In the genomic region with DNA sequence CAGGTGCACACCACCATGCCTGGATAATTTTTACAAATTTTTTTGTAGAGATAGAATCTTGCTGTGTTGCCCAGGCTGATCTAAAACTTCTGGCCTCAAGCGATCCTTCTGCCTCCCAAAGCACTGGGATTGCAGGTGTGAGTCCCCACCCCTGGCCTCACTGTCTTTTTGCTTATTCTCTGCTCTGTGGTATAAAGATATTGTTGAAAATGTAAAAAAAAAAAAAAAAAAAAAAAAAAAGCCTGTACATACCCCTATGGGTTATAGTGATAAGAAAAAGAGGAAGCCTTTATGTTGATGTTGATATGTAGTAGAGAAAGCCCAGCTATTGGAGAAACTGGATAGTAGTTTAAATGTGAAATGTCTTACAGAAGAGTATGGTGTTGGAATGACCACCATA, we compare ENCODE assay signal across 1 cellular context.
TF ChIP-seq lines count a peak whose summit lies in the region.

No MANE protein-coding gene starts in this region.

TF ChIP-seq in K562, 482 proteins besides CTCF, POLR2A, EP300 and RAD21 (continued from another document):
- peak; percentile 98 for TF ChIP-seq ZBTB40 (IDR thresholded peaks at IDR 0.05)
- peak; percentile 94 for TF ChIP-seq ZBTB40 (CRISPR knock-in tag; IDR thresholded peaks at IDR 0.05)
- 0 out of 2 replicates have a peak, but pooled peaks have one; percentile 15 for TF ChIP-seq EHMT2 (IDR thresholded peaks at IDR 0.05)
- peak; percentile 48; the same call in 1 of the 2 replicates for TF ChIP-seq SMARCE1 (IDR thresholded peaks at IDR 0.05)
- peak; percentile 90 for TF ChIP-seq SPI1 (IDR thresholded peaks at IDR 0.05; ENCODE audit: borderline replicate concordance, low read depth, low read length)
- peak; percentile 59; the same call in 1 of the 2 replicates for TF ChIP-seq SMARCA4 (IDR thresholded peaks at IDR 0.05)
- TF ChIP-seq MTA1 (IDR thresholded peaks at IDR 0.05; ENCODE audit: borderline replicate concordance), result no peak
- peak; percentile 91 for TF ChIP-seq ZNF121 (CRISPR knock-in tag; conservative IDR thresholded peaks at IDR 0.05)
- peak; percentile 98 for TF ChIP-seq ZNF384 (IDR thresholded peaks at IDR 0.05; ENCODE audit: low read depth, low read length)
- TF ChIP-seq GATA2 (CRISPR knock-in tag; IDR thresholded peaks at IDR 0.05), result 0 out of 2 replicates have a peak, but pooled peaks have one; percentile 27
- TF ChIP-seq NCOA1 (IDR thresholded peaks at IDR 0.05; ENCODE audit: low read depth), result no peak
- TF ChIP-seq, protein P1, sequence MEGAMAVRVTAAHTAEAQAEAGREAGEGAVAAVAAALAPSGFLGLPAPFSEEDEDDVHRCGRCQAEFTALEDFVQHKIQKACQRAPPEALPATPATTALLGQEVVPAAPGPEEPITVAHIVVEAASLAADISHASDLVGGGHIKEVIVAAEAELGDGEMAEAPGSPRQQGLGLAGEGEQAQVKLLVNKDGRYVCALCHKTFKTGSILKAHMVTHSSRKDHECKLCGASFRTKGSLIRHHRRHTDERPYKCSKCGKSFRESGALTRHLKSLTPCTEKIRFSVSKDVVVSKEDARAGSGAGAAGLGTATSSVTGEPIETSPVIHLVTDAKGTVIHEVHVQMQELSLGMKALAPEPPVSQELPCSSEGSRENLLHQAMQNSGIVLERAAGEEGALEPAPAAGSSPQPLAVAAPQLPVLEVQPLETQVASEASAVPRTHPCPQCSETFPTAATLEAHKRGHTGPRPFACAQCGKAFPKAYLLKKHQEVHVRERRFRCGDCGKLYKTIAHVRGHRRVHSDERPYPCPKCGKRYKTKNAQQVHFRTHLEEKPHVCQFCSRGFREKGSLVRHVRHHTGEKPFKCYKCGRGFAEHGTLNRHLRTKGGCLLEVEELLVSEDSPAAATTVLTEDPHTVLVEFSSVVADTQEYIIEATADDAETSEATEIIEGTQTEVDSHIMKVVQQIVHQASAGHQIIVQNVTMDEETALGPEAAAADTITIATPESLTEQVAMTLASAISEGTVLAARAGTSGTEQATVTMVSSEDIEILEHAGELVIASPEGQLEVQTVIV (CRISPR knock-in tag; IDR thresholded peaks at IDR 0.05; ENCODE audit: borderline replicate concordance), result no peak
- peak; percentile 59 for TF ChIP-seq ARID1B (IDR thresholded peaks at IDR 0.05)
- peak; percentile 28; the same call in 1 of the 2 replicates for TF ChIP-seq TAL1 (IDR thresholded peaks at IDR 0.05)
- 0 out of 2 replicates have a peak, but pooled peaks have one; percentile 45 for TF ChIP-seq CBFA2T3 (IDR thresholded peaks at IDR 0.05)
- TF ChIP-seq EWSR1 (IDR thresholded peaks at IDR 0.05; ENCODE audit: borderline replicate concordance, low read depth, partially characterized antibody), result no peak
- peak; percentile 19; the same call in 1 of the 2 replicates for TF ChIP-seq CHAMP1 (IDR thresholded peaks at IDR 0.05)
- TF ChIP-seq MTA2 (IDR thresholded peaks at IDR 0.05; ENCODE audit: low read depth), result peak; percentile 12; the same call in 1 of the 2 replicates
- peak; percentile 50 to 58; a peak in 3 of 4 replicates for TF ChIP-seq TRIM24 (IDR thresholded peaks at IDR 0.05)
- TF ChIP-seq, protein P2, sequence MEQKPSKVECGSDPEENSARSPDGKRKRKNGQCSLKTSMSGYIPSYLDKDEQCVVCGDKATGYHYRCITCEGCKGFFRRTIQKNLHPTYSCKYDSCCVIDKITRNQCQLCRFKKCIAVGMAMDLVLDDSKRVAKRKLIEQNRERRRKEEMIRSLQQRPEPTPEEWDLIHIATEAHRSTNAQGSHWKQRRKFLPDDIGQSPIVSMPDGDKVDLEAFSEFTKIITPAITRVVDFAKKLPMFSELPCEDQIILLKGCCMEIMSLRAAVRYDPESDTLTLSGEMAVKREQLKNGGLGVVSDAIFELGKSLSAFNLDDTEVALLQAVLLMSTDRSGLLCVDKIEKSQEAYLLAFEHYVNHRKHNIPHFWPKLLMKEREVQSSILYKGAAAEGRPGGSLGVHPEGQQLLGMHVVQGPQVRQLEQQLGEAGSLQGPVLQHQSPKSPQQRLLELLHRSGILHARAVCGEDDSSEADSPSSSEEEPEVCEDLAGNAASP (IDR thresholded peaks at IDR 0.05), result no peak
- TF ChIP-seq TEAD4 (IDR thresholded peaks at IDR 0.05; ENCODE audit: low read length), result 0 out of 2 replicates have a peak, but pooled peaks have one; percentile 13
- no peak for TF ChIP-seq TEAD4 (CRISPR knock-in tag; IDR thresholded peaks at IDR 0.05; ENCODE audit: borderline replicate concordance)
